ENCODE assay signal across 1 cellular context in the genomic region with DNA sequence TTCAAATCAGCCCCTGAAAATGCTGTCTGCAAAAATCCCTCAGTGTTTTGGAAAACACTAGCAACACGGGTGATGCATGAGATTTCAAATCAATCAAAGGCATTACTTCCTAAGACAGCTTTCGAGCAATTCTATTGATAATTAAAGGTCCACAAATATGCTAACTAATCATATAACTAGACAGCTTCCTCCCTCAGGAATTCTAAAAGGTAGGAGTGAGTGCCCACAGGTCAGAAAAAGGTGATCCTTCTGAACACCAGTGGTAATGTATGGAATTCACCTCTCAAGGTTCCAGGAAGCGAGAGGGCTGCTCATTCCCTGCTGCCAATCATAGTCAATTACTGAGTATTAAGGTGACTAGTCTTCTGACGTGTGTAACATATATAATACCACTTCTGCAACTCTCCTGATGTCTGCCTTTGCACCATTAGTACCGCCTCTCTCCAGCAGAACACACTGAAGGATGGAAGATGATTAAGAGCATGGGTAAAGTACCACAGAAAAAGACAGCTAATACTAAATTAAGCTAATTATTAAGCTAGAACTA.
A peak's percentile ranks its signal among the peaks of the same experiment; 100 is the strongest.
TF ChIP-seq lines count a peak whose summit lies in the region.

No MANE protein-coding gene starts in this region.

TF ChIP-seq in K562, 482 proteins besides CTCF, POLR2A, EP300 and RAD21 (continued from another document):
- TF ChIP-seq, protein P1, sequence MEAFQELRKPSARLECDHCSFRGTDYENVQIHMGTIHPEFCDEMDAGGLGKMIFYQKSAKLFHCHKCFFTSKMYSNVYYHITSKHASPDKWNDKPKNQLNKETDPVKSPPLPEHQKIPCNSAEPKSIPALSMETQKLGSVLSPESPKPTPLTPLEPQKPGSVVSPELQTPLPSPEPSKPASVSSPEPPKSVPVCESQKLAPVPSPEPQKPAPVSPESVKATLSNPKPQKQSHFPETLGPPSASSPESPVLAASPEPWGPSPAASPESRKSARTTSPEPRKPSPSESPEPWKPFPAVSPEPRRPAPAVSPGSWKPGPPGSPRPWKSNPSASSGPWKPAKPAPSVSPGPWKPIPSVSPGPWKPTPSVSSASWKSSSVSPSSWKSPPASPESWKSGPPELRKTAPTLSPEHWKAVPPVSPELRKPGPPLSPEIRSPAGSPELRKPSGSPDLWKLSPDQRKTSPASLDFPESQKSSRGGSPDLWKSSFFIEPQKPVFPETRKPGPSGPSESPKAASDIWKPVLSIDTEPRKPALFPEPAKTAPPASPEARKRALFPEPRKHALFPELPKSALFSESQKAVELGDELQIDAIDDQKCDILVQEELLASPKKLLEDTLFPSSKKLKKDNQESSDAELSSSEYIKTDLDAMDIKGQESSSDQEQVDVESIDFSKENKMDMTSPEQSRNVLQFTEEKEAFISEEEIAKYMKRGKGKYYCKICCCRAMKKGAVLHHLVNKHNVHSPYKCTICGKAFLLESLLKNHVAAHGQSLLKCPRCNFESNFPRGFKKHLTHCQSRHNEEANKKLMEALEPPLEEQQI (IDR thresholded peaks at IDR 0.05), result no peak
- no peak for TF ChIP-seq CBX5 (IDR thresholded peaks at IDR 0.05; ENCODE audit: borderline replicate concordance, low read depth)
- peak; percentile 36 for TF ChIP-seq MAFG (tag; conservative IDR thresholded peaks at IDR 0.05)
- no peak for TF ChIP-seq NRF1 (conservative IDR thresholded peaks at IDR 0.05 in 1 of 2, IDR thresholded peaks at IDR 0.05 in 1 of 2)
- TF ChIP-seq MAFK (IDR thresholded peaks at IDR 0.05; ENCODE audit: low read length), result no peak
- no peak for TF ChIP-seq CREBBP (IDR thresholded peaks at IDR 0.05; ENCODE audit: low read depth, low read length)
- no peak for TF ChIP-seq PTRF (tag; IDR thresholded peaks at IDR 0.05)
- no peak for TF ChIP-seq RUNX1 (IDR thresholded peaks at IDR 0.05; ENCODE audit: low read depth)
- TF ChIP-seq, protein P2, sequence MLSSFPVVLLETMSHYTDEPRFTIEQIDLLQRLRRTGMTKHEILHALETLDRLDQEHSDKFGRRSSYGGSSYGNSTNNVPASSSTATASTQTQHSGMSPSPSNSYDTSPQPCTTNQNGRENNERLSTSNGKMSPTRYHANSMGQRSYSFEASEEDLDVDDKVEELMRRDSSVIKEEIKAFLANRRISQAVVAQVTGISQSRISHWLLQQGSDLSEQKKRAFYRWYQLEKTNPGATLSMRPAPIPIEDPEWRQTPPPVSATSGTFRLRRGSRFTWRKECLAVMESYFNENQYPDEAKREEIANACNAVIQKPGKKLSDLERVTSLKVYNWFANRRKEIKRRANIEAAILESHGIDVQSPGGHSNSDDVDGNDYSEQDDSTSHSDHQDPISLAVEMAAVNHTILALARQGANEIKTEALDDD (IDR thresholded peaks at IDR 0.05), result 0 out of 2 replicates have a peak, but pooled peaks have one; percentile 30
- TF ChIP-seq SRF (CRISPR knock-in tag; IDR thresholded peaks at IDR 0.05), result no peak
- TF ChIP-seq ZNF583 (CRISPR knock-in tag; IDR thresholded peaks at IDR 0.05), result no peak
- TF ChIP-seq ZNF79 (CRISPR knock-in tag; IDR thresholded peaks at IDR 0.05; ENCODE audit: low read depth), result no peak
- TF ChIP-seq RBM17 (IDR thresholded peaks at IDR 0.05; ENCODE audit: borderline replicate concordance, low read depth, low read length), result no peak
- TF ChIP-seq KDM5B (IDR thresholded peaks at IDR 0.05; ENCODE audit: insufficient replicate concordance, low read depth, low read length), result no peak
- TF ChIP-seq PCBP2 (IDR thresholded peaks at IDR 0.05; ENCODE audit: low read depth, low read length, poor library complexity, severe bottlenecking), result no peak
- no peak for TF ChIP-seq ARID1B (IDR thresholded peaks at IDR 0.05)
- TF ChIP-seq ETV5 (CRISPR knock-in tag; IDR thresholded peaks at IDR 0.05; ENCODE audit: low read depth), result no peak
- TF ChIP-seq AFF1 (IDR thresholded peaks at IDR 0.05; ENCODE audit: low read depth in 1 of 2, partially characterized antibody in 2 of 2), result no peak
- no peak for TF ChIP-seq RBFOX2 (IDR thresholded peaks at IDR 0.05; ENCODE audit: low read depth, low read length)
- no peak for TF ChIP-seq ZNF384 (IDR thresholded peaks at IDR 0.05; ENCODE audit: low read depth, low read length)
- no peak for TF ChIP-seq BCLAF1 (IDR thresholded peaks at IDR 0.05; ENCODE audit: borderline replicate concordance in 1 of 2, control insufficient read depth in 1 of 2, low read depth in 2 of 2, low read length in 1 of 2)
- no peak for TF ChIP-seq ZNF444 (CRISPR knock-in tag; IDR thresholded peaks at IDR 0.05)
- peak; percentile 58 for TF ChIP-seq C11orf30 (IDR thresholded peaks at IDR 0.05; ENCODE audit: low read depth)
- no peak for TF ChIP-seq STAT5B (CRISPR knock-in tag; IDR thresholded peaks at IDR 0.05)
